ENCODE assay signal across 8 cellular contexts in the genomic region with DNA sequence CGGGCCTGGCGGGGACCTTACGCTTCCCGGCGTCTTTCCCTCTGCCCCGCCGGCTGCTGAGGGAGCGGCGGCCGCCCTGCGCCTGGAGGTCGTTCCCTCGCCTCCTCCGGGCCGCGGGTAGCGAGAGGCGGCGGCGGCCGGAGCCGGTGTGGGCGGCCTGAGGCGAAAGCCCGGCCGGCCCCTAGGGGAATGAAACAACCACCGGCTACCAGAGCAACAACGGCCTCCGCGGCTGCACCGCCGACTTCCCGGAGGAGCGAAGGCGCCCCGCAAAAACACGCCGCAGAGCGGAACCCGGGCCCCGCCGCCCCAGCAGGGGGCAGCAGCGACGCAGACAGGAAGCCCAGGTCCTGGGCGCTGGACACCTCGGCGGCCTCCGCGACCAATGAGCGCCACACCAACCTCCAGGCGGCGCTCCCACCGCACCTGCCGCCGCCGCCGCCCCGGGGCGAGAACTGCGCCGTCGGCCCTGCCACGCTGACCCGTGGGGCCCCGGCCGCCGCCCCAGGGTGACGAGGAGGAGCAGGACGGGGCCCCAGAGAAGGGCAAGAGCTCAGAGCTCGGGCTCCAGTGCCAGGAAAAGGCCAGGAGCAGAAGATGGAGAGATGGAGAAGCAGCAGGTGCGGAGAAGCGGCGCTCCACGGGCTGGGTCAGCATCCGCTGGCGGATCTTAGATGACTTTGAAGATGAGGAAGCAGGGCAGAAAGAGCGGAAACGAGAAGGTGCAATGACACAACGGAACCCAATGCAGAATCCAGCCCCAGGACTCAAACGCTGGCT. TPM values are rescaled to one million over a fixed set of nuclear protein-coding genes. Genes with fewer than 3 reads are reported as not detected.
DNase-seq lines count a peak whose midpoint lies in the region; ATAC-seq and TF ChIP-seq lines count a peak whose summit lies in the region.

No MANE protein-coding gene starts in this region.

- H3K4me3 Mint-ChIP-seq in dendritic cell treated with granulocyte-macrophage colony-stimulating factor and Interleukin-4, amounts not matched to agents 40 ng/mL and 50 ng/mL, for 4 days, result peak overlapping the region; percentile 55

- TF ChIP-seq CTCF in AG04449 (IDR thresholded peaks at IDR 0.05; ENCODE audit: insufficient read depth, low read length, missing control alignments), result peak; percentile 99
- TF ChIP-seq CTCF in liver (IDR thresholded peaks at IDR 0.05; ENCODE audit: low read depth, low read length, missing input control), result peak; percentile 78

- peaks cover 19% of the 10 kb centered on the region for H3K27me3 Mint-ChIP-seq in dendritic cell treated with granulocyte-macrophage colony-stimulating factor and Interleukin-4, amounts not matched to agents 40 ng/mL and 50 ng/mL, for 4 days

- intact Hi-C loops in dendritic cell treated with granulocyte-macrophage colony-stimulating factor and Interleukin-4, amounts not matched to agents 40 ng/mL and 50 ng/mL, for 4 days (cut with micrococcal nuclease), result loop anchor here (1.0 kb wide), 2 partner anchors 60 to 180 kb away; no protein-coding TSS in a partner anchor

- POLR2A ChIA-PET in AG04449 (lab: Yijun Ruan, JAX), result no interaction called here

- no peaks in the 10 kb centered on the region for H3K36me3 Mint-ChIP-seq in dendritic cell treated with granulocyte-macrophage colony-stimulating factor and Interleukin-4, amounts not matched to agents 40 ng/mL and 50 ng/mL, for 4 days (ENCODE audit: low read depth)

- no peaks in the 10 kb centered on the region for H3K9me3 ChIP-seq in liver (ENCODE audit: control insufficient read depth in 4 of 4, low read length in 3 of 4)

- H3K9ac ChIP-seq in liver (ENCODE audit: low read depth in 1 of 2, low read length in 2 of 2), result peak overlapping the region; percentile 85 to 94

- H3K4me3 ChIP-seq in AG04449 (ENCODE audit: low read depth, low read length), result peak overlapping the region; percentile 63
- peak overlapping the region; percentile 75 to 92 (median 76) for H3K4me3 ChIP-seq in liver (ENCODE audit: low read depth in 1 of 3, low read length in 3 of 3)

- CTCF ChIA-PET in AG04449 (lab: Yijun Ruan, JAX), result interaction anchor here (0.6 to 14.2 kb wide), 27 partner anchors 9 to 416 kb away, joined by 3 to 274 read pairs (median 4); a partner anchor contains a TSS

- H3K27me3 ChIP-seq in liver (ENCODE audit: control insufficient read depth in 4 of 4, insufficient read depth in 4 of 4, low read length in 3 of 4), result no peaks in the 10 kb centered on the region

- H3K27ac Mint-ChIP-seq in dendritic cell treated with granulocyte-macrophage colony-stimulating factor and Interleukin-4, amounts not matched to agents 40 ng/mL and 50 ng/mL, for 4 days, result peak overlapping the region; percentile 31

- peaks cover 5% of the 10 kb centered on the region for H3K4me1 Mint-ChIP-seq in dendritic cell treated with granulocyte-macrophage colony-stimulating factor and Interleukin-4, amounts not matched to agents 40 ng/mL and 50 ng/mL, for 4 days (ENCODE audit: low read depth)

- H3K9me3 Mint-ChIP-seq in dendritic cell treated with granulocyte-macrophage colony-stimulating factor and Interleukin-4, amounts not matched to agents 40 ng/mL and 50 ng/mL, for 4 days, result no peaks in the 10 kb centered on the region

- DNase-seq in AG04449 (ENCODE audit: low read depth, low spot score) (no peak), NCI-H345 (lab: John Stamatoyannopoulos, UW) (peak; percentile 77)
- DNase-seq in activated CD4-positive, alpha-beta T cell treated with anti-CD3 and anti-CD28 coated beads for 48 hours, result peak; percentile 84
- DNase-seq in stimulated activated CD4-positive, alpha-beta T cell treated with anti-CD3 and anti-CD28 coated beads, Interleukin-4, amount 100 ng/mL, for 24 hours, result peak; percentile 60

- 10% methylated on average over 80 of the region's 80 CpGs for WGBS in liver

- peak overlapping the region; percentile 87 to 89 for H3K27ac ChIP-seq in liver (ENCODE audit: low read depth in 1 of 2, low read length in 2 of 2)

- peaks cover 3 to 11% (median 7%) of the 10 kb centered on the region in 4 donors for H3K4me1 ChIP-seq in liver (ENCODE audit: control insufficient read depth in 4 of 4, insufficient read depth in 4 of 4, low read length in 3 of 4)

- ATAC-seq in GM18867 (IDR thresholded peaks at IDR 0.05; ENCODE audit: unreplicated experiment) (peak; percentile 97), HG03066 (IDR thresholded peaks at IDR 0.05; ENCODE audit: low read depth, unreplicated experiment) (peak; percentile 95)

- TF ChIP-seq RAD21 in liver (IDR thresholded peaks at IDR 0.05), result peak; percentile 63 to 74

- H3K36me3 ChIP-seq in liver (ENCODE audit: control insufficient read depth in 4 of 4, insufficient read depth in 3 of 4, low read depth in 1 of 4, low read length in 3 of 4), result no peaks in the 10 kb centered on the region

TF ChIP-seq in liver, 16 proteins besides CTCF, POLR2A, EP300 and RAD21:
- TF ChIP-seq TAF1 (conservative IDR thresholded peaks at IDR 0.05) (no peak), GABPA (IDR thresholded peaks at IDR 0.05 in 1 of 2, conservative IDR thresholded peaks at IDR 0.05 in 1 of 2) (peak in 1 of 2 donors; percentile 45), SP1 (IDR thresholded peaks at IDR 0.05) (no peak)

RNA-seq across cellular contexts. Expression of a gene that starts 10.4 kb away (rescaled TPM):
- total RNA-seq in liver, result not detected
- not detected for polyA plus RNA-seq in liver
